ENCODE assay signal across 8 cellular contexts in the genomic region with DNA sequence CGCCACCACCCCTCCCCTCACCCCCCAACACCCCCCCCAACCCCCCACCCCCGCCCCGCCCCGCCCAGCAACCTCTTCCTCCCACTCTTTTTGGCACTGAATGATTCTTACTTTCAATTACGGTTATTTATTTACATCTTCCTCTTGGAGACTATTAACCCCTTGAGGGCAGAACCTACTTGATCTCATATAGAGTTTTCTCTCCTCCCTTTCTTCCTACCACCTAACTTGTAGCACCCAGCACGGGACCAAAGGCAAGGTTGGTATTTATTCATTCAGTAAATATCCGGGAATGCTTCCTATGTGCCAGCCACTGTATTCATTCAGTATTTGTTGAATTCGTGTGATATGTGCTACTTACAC. TPM values are rescaled to one million over a fixed set of nuclear protein-coding genes. Genes with fewer than 3 reads are reported as not detected.
A peak's percentile ranks its signal among the peaks of the same experiment; 100 is the strongest.
DNase-seq lines count a peak whose midpoint lies in the region; ATAC-seq and TF ChIP-seq lines count a peak whose summit lies in the region.

No MANE protein-coding gene starts in this region.

- CTCF ChIA-PET in GM10248 (lab: Yijun Ruan, JAX): no interaction called here

- H3K27me3 ChIP-seq in hepatocyte: no peaks in the 10 kb centered on the region
- peaks cover 0 to 17% (median 0%) of the 10 kb centered on the region in 3 donors for H3K27me3 ChIP-seq in stomach

- H3K9me3 ChIP-seq in hepatocyte (ENCODE audit: low read depth) (no peaks in the 10 kb centered on the region), stomach (no peaks in the 10 kb centered on the region)

- H3K79me2 ChIP-seq in hepatocyte: peaks cover 31% of the 10 kb centered on the region

- no peak overlapping the region for H2AFZ ChIP-seq in hepatocyte

- no peaks in the 10 kb centered on the region for H3K9me3 Mint-ChIP-seq in activated T-helper 17 cell treated with anti-CD3 and anti-CD28 coated beads, Interleukin-2, amount 50 U/mL, for 72 hours

- DNase-seq in NCI-H1436 (lab: John Stamatoyannopoulos, UW): peak; percentile 51
- DNase-seq in NCI-H1436 treated with DMSO at 0.1 percent for 48 hours (lab: John Stamatoyannopoulos, UW): no peak
- peak; percentile 26 for DNase-seq in RKO (ENCODE audit: low spot score)
- DNase-seq in hepatocyte (ENCODE audit: low spot score): no peak
- DNase-seq in stomach: no peak
- DNase-seq in GM10248 (ENCODE audit: extremely low spot score): no peak

- H3K4me3 Mint-ChIP-seq in activated T-helper 17 cell treated with anti-CD3 and anti-CD28 coated beads, Interleukin-2, amount 50 U/mL, for 72 hours: no peak overlapping the region

- H3K36me3 ChIP-seq in hepatocyte (replicated peaks; ENCODE audit: insufficient read depth, low read depth): no peaks in the 10 kb centered on the region
- no peaks in the 10 kb centered on the region for H3K36me3 ChIP-seq in stomach

- WGBS in hepatocyte (ENCODE audit: low lambda C conversion rate, missing lambda C conversion rate): 26% methylated on average over 6 of the region's 8 CpGs
- WGBS in stomach, 5 donors: 7 to 18% (median 13%) methylated on average over 5 to 8 of the region's 8 CpGs

- H4K20me1 ChIP-seq in hepatocyte (ENCODE audit: insufficient read depth, poor library complexity, severe bottlenecking): peaks cover 16% of the 10 kb centered on the region

- TF ChIP-seq EP300 in stomach (IDR thresholded peaks at IDR 0.05): no peak

- H3K9me2 ChIP-seq in hepatocyte (replicated peaks; ENCODE audit: insufficient read depth): no peaks in the 10 kb centered on the region

- peaks cover 48% of the 10 kb centered on the region for H3K27me3 Mint-ChIP-seq in activated T-helper 17 cell treated with anti-CD3 and anti-CD28 coated beads, Interleukin-2, amount 50 U/mL, for 72 hours

- POLR2A ChIA-PET in GM10248 (lab: Yijun Ruan, JAX): no interaction called here

- H3K4me3 ChIP-seq in hepatocyte (no peak overlapping the region), stomach (peak overlapping the region; percentile 73 to 85 (median 82))

- no peaks in the 10 kb centered on the region for H3K36me3 Mint-ChIP-seq in activated T-helper 17 cell treated with anti-CD3 and anti-CD28 coated beads, Interleukin-2, amount 50 U/mL, for 72 hours (ENCODE audit: low read depth)

- no peak overlapping the region for H3K27ac Mint-ChIP-seq in activated T-helper 17 cell treated with anti-CD3 and anti-CD28 coated beads, Interleukin-2, amount 50 U/mL, for 72 hours

- peaks cover 4% of the 10 kb centered on the region for H3K4me1 Mint-ChIP-seq in activated T-helper 17 cell treated with anti-CD3 and anti-CD28 coated beads, Interleukin-2, amount 50 U/mL, for 72 hours

- TF ChIP-seq CTCF in hepatocyte (IDR thresholded peaks at IDR 0.05; ENCODE audit: poor library complexity) (no peak), stomach (IDR thresholded peaks at IDR 0.05) (no peak), GM10248 (IDR thresholded peaks at IDR 0.05; ENCODE audit: control extremely low read depth, extremely low read depth, low read depth, missing control alignments) (no peak)

- TF ChIP-seq POLR2A in stomach (IDR thresholded peaks at IDR 0.05): no peak

- intact Hi-C loops in stomach (cut with DNase I; ENCODE audit: low total_unique reads): no loop called here

- H3K27ac ChIP-seq in hepatocyte: peak overlapping the region; percentile 63
- H3K27ac ChIP-seq in stomach: peak overlapping the region; percentile 85 to 97 (median 96)

- peak overlapping the region; percentile 84 for H3K4me2 ChIP-seq in hepatocyte

- H3K4me1 ChIP-seq in hepatocyte (ENCODE audit: insufficient read depth) (peaks cover 40% of the 10 kb centered on the region), stomach (peaks cover 32 to 46% (median 42%) of the 10 kb centered on the region in 4 donors)

- ATAC-seq in activated T-helper 17 cell treated with anti-CD3 and anti-CD28 coated beads, Interleukin-2, amount 50 U/mL, for 72 hours (replicated peaks): no peak
- no peak for ATAC-seq in HG03442 (IDR thresholded peaks at IDR 0.05; ENCODE audit: unreplicated experiment)

RNA-seq across cellular contexts. Expression of gene CNKSR3, which starts 1.2 kb away (rescaled TPM):
- total RNA-seq in hepatocyte (21.8 and 23.9 TPM in 2 replicates), stomach (10 to 100 TPM in 1 of 5 donors, 1 to 10 TPM in 4; 1.2 to 40.0 (median 7.4) TPM)
- polyA plus RNA-seq in hepatocyte (22.4 and 27.4 TPM in 2 replicates), stomach (1 to 10 TPM; 5.7 to 6.6 (median 5.9) TPM)
- total RNA-seq in activated T-helper 17 cell treated with anti-CD3 and anti-CD28 coated beads, Interleukin-2, amount 50 U/mL, for 72 hours: 1 to 10 TPM in 1 of 2 donors, not detected in 1; 1.5 TPM

Comparison
In these comparisons a context has a peak if more than half of its experiments do, and no peak if none do; other contexts are left out.
1. DNase-seq: peak in NCI-H1436 (single experiment) and RKO (single experiment); none in NCI-H1436 treated with DMSO at 0.1 percent for 48 hours (single experiment), hepatocyte (single experiment), stomach (single experiment) and GM10248 (single experiment).